Comparison of ENCODE assay signal across 18 cellular contexts in the genomic region with DNA sequence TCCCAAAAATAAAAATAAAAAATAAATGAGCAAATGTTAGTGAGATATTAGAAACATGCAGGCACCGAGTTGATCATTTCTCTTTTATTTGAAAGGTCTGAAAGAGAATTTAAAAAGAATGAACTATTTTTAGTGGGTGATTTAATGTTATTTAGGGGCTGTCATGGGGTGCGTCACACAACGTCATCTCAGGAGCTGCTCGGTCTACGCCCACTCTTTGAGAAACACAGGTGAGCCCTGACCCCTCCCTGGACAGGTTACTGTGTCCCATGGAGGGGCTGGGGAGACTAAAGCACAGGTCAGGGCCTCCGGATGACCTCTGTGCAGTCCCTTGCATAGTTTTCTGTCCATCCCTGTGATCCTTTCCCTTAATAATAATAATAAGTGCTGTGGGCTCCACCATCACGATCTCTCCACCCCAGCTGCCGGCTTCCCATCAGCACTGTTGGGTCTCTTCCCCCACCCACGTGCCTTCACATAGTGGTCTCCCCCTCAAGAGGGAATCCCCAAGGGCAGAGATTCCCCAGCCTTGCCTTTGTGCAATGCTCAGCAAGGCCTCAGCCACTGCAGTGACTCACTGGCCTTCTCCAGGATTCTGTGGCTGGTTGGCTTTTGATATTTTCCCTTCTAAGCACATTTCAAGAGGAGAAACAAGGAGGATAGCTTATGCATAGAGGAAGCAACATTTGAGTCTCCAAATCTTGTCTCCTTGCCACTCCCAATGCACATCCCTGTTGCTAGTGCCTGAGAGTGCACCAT.
DNase-seq lines count a peak whose midpoint lies in the region; ATAC-seq and TF ChIP-seq lines count a peak whose summit lies in the region.
"Had no signal": no experiment of that assay in that cellular context is flagged by ENCODE, and none has a peak within 500 bp of the region (broad histone marks: within the 10 kb centered on the region; RNA-seq: fewer than 3 reads in every experiment).

No MANE protein-coding gene starts in this region.

- 56% methylated on average over 8 of the region's 9 CpGs for WGBS in mammary epithelial cell (ENCODE audit: low coverage, missing lambda C conversion rate)
- WGBS in mesenchymal stem cell: 74% methylated on average over 8 of the region's 9 CpGs

- H2AFZ ChIP-seq in mammary epithelial cell (ENCODE audit: low read depth, low read length) (no peak overlapping the region), mesenchymal stem cell (ENCODE audit: low read depth, low read length) (no peak overlapping the region)

- TF ChIP-seq CTCF in AG10803 (conservative IDR thresholded peaks at IDR 0.05; ENCODE audit: low read length) (no peak), mammary epithelial cell (conservative IDR thresholded peaks at IDR 0.05 in 1 of 2, IDR thresholded peaks at IDR 0.05 in 1 of 2; ENCODE audit: extremely low read depth in 1 of 2, insufficient read depth in 1 of 2, low read depth in 1 of 2, low read length in 2 of 2) (no peak), type B pancreatic cell (conservative IDR thresholded peaks at IDR 0.05) (no peak)

- no peak overlapping the region for H2BK15ac ChIP-seq in mesenchymal stem cell (ENCODE audit: low read depth, poor library complexity, severe bottlenecking)

- in situ Hi-C loops in mammary epithelial cell (cut with MboI; ENCODE audit: low sequenced_read_pairs in 2 of 2): no loop called here

- H3K27ac ChIP-seq in mammary epithelial cell (ENCODE audit: insufficient read depth, low read depth, low read length): no peak overlapping the region
- no peak overlapping the region for H3K27ac ChIP-seq in mesenchymal stem cell (ENCODE audit: low read length, poor library complexity, severe bottlenecking)
- H3K27ac ChIP-seq: right atrium auricular region had no signal

- H2AK5ac ChIP-seq in mesenchymal stem cell (ENCODE audit: low read length, severe bottlenecking): no peak overlapping the region

- peak; percentile 26 for DNase-seq in AG10803 (ENCODE audit: low read depth)
- DNase-seq in HT1080 (ENCODE audit: low read depth): peak; percentile 44
- peak; percentile 37 for DNase-seq in mammary epithelial cell
- DNase-seq in mesenchymal stem cell: peak; percentile 4
- DNase-seq in type B pancreatic cell (ENCODE audit: extremely low spot score, unreplicated experiment): no peak
- no peak for DNase-seq in CD1c-positive myeloid dendritic cell (ENCODE audit: extremely low spot score)
- DNase-seq in NCI-H1417 treated with DMSO at 0.1 percent for 48 hours (lab: John Stamatoyannopoulos, UW): no peak
- DNase-seq: activated CD4-positive, alpha-beta memory T cell treated with anti-CD3 and anti-CD28 coated beads for 36 hours; effector CD8-positive, alpha-beta T cell; EL; NCI-H526; SHP77; stimulated activated naive CD4-positive, alpha-beta T cell treated with Interleukin-2 at 50 U/mL for 16 hours; T-helper 1 cell had no signal

- no peak overlapping the region for H4K91ac ChIP-seq in mesenchymal stem cell (ENCODE audit: low read length)

- H3K36me3 Mint-ChIP-seq in type B pancreatic cell: no peaks in the 10 kb centered on the region
- H3K36me3 Mint-ChIP-seq: activated CD4-positive, alpha-beta memory T cell treated with anti-CD3 and anti-CD28 coated beads for 36 hours had no signal

- no peaks in the 10 kb centered on the region for H3K79me1 ChIP-seq in mesenchymal stem cell (replicated peaks; ENCODE audit: low read length, poor library complexity, severe bottlenecking)

- H2BK5ac ChIP-seq in mesenchymal stem cell (ENCODE audit: low read depth, low read length, poor library complexity, severe bottlenecking): no peak overlapping the region

- CTCF ChIA-PET in mammary epithelial cell (lab: Charles Lee; ENCODE audit: low non-redundant PET): no interaction called here

- H3K4me3 ChIP-seq in AG10803 (ENCODE audit: low read length): no peak overlapping the region
- no peak overlapping the region for H3K4me3 ChIP-seq in mammary epithelial cell (replicated peaks in 1 of 3; ENCODE audit: insufficient read depth in 1 of 3, low read depth in 2 of 3, low read length in 3 of 3)
- H3K4me3 ChIP-seq in mesenchymal stem cell (ENCODE audit: insufficient read depth in 1 of 2, low read depth in 1 of 2, low read length in 2 of 2): no peak overlapping the region
- H3K4me3 ChIP-seq: right atrium auricular region had no signal

- peaks cover 22% of the 10 kb centered on the region for H3K27me3 Mint-ChIP-seq in type B pancreatic cell

- no peak for ATAC-seq in HG02973 (IDR thresholded peaks at IDR 0.05; ENCODE audit: unreplicated experiment)

- H3K18ac ChIP-seq in mesenchymal stem cell (ENCODE audit: low read depth in 1 of 2, low read length in 2 of 2): no peak overlapping the region

- no peaks in the 10 kb centered on the region for H3K4me1 Mint-ChIP-seq in type B pancreatic cell (ENCODE audit: unreplicated experiment)
- H3K4me1 Mint-ChIP-seq: central memory CD8-positive, alpha-beta T cell had no signal

- H3K27ac Mint-ChIP-seq in type B pancreatic cell: no peak overlapping the region
- H3K27ac Mint-ChIP-seq: activated CD4-positive, alpha-beta memory T cell treated with anti-CD3 and anti-CD28 coated beads for 36 hours; activated T-helper 1 cell treated with anti-CD3 and anti-CD28 coated beads, Interleukin-12 subunit alpha, Interleukin-12 subunit beta, Interleukin-2, Interleukin-4 antibody, amounts not matched to agents 30 ng/mL and 10 ng/mL and 1 ng/mL, durations not matched to agents 14 hours and 24 hours and 36 hours had no signal

- H3K4me3 Mint-ChIP-seq in type B pancreatic cell: no peak overlapping the region
- H3K4me3 Mint-ChIP-seq: activated CD4-positive, alpha-beta memory T cell treated with anti-CD3 and anti-CD28 coated beads for 36 hours; activated T-helper 1 cell treated with anti-CD3 and anti-CD28 coated beads, Interleukin-12 subunit alpha, Interleukin-12 subunit beta, Interleukin-2, Interleukin-4 antibody, amounts not matched to agents 30 ng/mL and 10 ng/mL and 1 ng/mL, durations not matched to agents 14 hours and 24 hours and 36 hours; central memory CD8-positive, alpha-beta T cell had no signal

- no peaks in the 10 kb centered on the region for H4K20me1 ChIP-seq in mammary epithelial cell (ENCODE audit: insufficient read depth, low read length)

- H2BK12ac ChIP-seq in mesenchymal stem cell (ENCODE audit: low read length in 2 of 2): no peak overlapping the region

- H3K4me1 ChIP-seq in mammary epithelial cell (ENCODE audit: insufficient read depth, low read length): no peaks in the 10 kb centered on the region
- peaks cover 2% of the 10 kb centered on the region for H3K4me1 ChIP-seq in mesenchymal stem cell (ENCODE audit: control insufficient read depth, insufficient read depth, low read depth, low read length)
- H3K4me1 ChIP-seq: right atrium auricular region had no signal

- intact Hi-C loops in mammary epithelial cell (cut with micrococcal nuclease): no loop called here

- no peak overlapping the region for H3K4ac ChIP-seq in mesenchymal stem cell (ENCODE audit: low read depth in 1 of 2, low read length in 2 of 2)

- H4K8ac ChIP-seq in mesenchymal stem cell (ENCODE audit: low read length): no peak overlapping the region

- no peak overlapping the region for H3K14ac ChIP-seq in mesenchymal stem cell (ENCODE audit: low read length in 2 of 2)

- no TSS peak for BruUV-seq in mammary epithelial cell (replicated peaks; lab: Mats Ljungman, UMichigan)

- H3K79me2 ChIP-seq in mammary epithelial cell (ENCODE audit: insufficient read depth, low read length): no peaks in the 10 kb centered on the region

- H3K9me3 ChIP-seq in mammary epithelial cell (replicated peaks; ENCODE audit: insufficient read depth, low read length) (no peaks in the 10 kb centered on the region), mesenchymal stem cell (ENCODE audit: control insufficient read depth, low read length) (no peaks in the 10 kb centered on the region)
- H3K9me3 ChIP-seq: right atrium auricular region had no signal

- dilution Hi-C loops in mammary epithelial cell (cut with HindIII; ENCODE audit: low sequenced_read_pairs): no loop called here

- no peak overlapping the region for H3K23ac ChIP-seq in mesenchymal stem cell (ENCODE audit: low read length in 2 of 2)

- H2BK120ac ChIP-seq in mesenchymal stem cell (ENCODE audit: low read depth, low read length): no peak overlapping the region

- H3K4me2 ChIP-seq in mammary epithelial cell (ENCODE audit: insufficient read depth, low read depth, low read length) (no peak overlapping the region), mesenchymal stem cell (ENCODE audit: low read length, poor library complexity, severe bottlenecking) (no peak overlapping the region)

- H3K9me3 Mint-ChIP-seq in type B pancreatic cell: peaks cover 6% of the 10 kb centered on the region

- H3K36me3 ChIP-seq in mammary epithelial cell (ENCODE audit: insufficient read depth, low read length) (no peaks in the 10 kb centered on the region), mesenchymal stem cell (ENCODE audit: control insufficient read depth in 1 of 2, insufficient read depth in 2 of 2, low read depth in 1 of 2, low read length in 2 of 2) (no peaks in the 10 kb centered on the region)
- H3K36me3 ChIP-seq: right atrium auricular region had no signal

- H3K27me3 ChIP-seq in mammary epithelial cell (ENCODE audit: insufficient read depth, low read length): no peaks in the 10 kb centered on the region
- H3K27me3 ChIP-seq in mesenchymal stem cell (ENCODE audit: control insufficient read depth in 1 of 2, insufficient read depth in 1 of 2, low read length in 2 of 2): peaks cover 11 to 12% of the 10 kb centered on the region in 2 experiments
- H3K27me3 ChIP-seq: right atrium auricular region had no signal

- H3K9ac ChIP-seq in mammary epithelial cell (ENCODE audit: insufficient read depth, low read length): no peak overlapping the region
- H3K9ac ChIP-seq in mesenchymal stem cell (ENCODE audit: low read length): no peak overlapping the region

Comparison
In these comparisons a context has a peak if more than half of its experiments do, and no peak if none do; other contexts are left out.
1. DNase-seq: peak in AG10803 (single experiment), HT1080 (single experiment), mammary epithelial cell (single experiment) and mesenchymal stem cell (single experiment); none in type B pancreatic cell (single experiment), CD1c-positive myeloid dendritic cell (single experiment) and NCI-H1417 treated with DMSO at 0.1 percent for 48 hours (single experiment).